In the genomic region with DNA sequence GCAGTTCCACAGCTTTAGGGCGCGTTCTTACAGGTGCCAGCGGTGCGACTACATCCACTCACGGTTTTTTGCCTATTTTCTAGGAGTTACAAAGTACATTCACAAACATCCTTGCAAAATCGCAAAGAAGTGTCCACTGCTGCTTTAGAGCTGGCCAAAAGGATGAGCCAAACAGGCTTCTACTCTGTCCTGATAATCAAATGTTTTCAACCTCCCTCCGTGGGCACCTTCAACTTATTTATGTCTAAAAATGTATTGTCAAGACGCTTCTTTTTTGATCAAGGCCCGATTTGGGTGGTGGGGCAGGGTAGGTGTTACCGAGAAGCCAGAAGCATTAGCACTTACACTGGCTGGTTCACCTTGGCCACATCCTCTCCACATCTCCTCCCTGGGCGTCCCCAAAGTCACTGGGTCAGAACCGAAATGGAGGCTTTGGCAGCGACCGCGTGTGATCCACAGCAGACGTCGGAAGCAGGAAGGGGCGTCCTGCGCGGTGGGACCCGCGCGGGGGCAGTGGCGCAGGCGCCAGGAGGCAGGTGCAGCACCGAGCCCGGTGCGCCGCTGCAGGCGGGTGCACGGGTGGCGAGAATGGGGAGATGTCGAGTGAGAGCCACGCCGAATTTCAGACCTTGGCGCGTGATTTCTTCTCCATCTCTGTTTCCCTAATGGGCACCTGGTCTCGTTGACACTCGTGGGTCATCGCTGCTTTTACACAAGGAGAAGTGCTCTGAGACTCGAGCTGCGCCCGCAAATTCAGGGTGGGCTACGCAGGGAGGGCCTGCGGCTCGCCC, we compare ENCODE assay signal across 9 cellular contexts. TPM values are rescaled to one million over a fixed set of nuclear protein-coding genes. Genes with fewer than 3 reads are reported as not detected.
DNase-seq lines count a peak whose midpoint lies in the region; ATAC-seq lines count a peak whose summit lies in the region.
"Had no signal": no experiment of that assay in that cellular context is flagged by ENCODE, and none has a peak within 500 bp of the region (broad histone marks: within the 10 kb centered on the region; RNA-seq: fewer than 3 reads in every experiment).

No MANE protein-coding gene starts in this region.

- ATAC-seq in HG02588 (IDR thresholded peaks at IDR 0.05; ENCODE audit: unreplicated experiment): peak; percentile 24
- no peak for ATAC-seq in activated CD8-positive, alpha-beta T cell treated with anti-CD3 and anti-CD28 coated beads, Interleukin-2, amount 10 ng/mL, durations not matched to agents 7 days and 5 days

- peaks cover 43% of the 10 kb centered on the region for H3K4me1 Mint-ChIP-seq in activated CD8-positive, alpha-beta T cell treated with anti-CD3 and anti-CD28 coated beads, Interleukin-2, amount 10 ng/mL, durations not matched to agents 7 days and 5 days (ENCODE audit: low read depth)

- intact Hi-C loops in posterior vena cava (cut with DNase I): no loop called here

- peak overlapping the region; percentile 43 for H3K4me3 Mint-ChIP-seq in activated CD8-positive, alpha-beta T cell treated with anti-CD3 and anti-CD28 coated beads, Interleukin-2, amount 10 ng/mL, durations not matched to agents 7 days and 5 days

- peaks cover 92% of the 10 kb centered on the region for H3K27me3 Mint-ChIP-seq in activated CD8-positive, alpha-beta T cell treated with anti-CD3 and anti-CD28 coated beads, Interleukin-2, amount 10 ng/mL, durations not matched to agents 7 days and 5 days (ENCODE audit: low read depth)

- H3K9me3 Mint-ChIP-seq in activated CD8-positive, alpha-beta T cell treated with anti-CD3 and anti-CD28 coated beads, Interleukin-2, amount 10 ng/mL, durations not matched to agents 7 days and 5 days (ENCODE audit: insufficient read depth): no peaks in the 10 kb centered on the region

- H3K27ac Mint-ChIP-seq in activated CD8-positive, alpha-beta T cell treated with anti-CD3 and anti-CD28 coated beads, Interleukin-2, amount 10 ng/mL, durations not matched to agents 7 days and 5 days: no peak overlapping the region

- POLR2A ChIA-PET in activated CD8-positive, alpha-beta T cell treated with anti-CD3 and anti-CD28 coated beads, Interleukin-2, amount 10 ng/mL, durations not matched to agents 7 days and 5 days (lab: Charles Lee): interaction anchor here (1.0 kb wide), 1 partner anchor 44 kb away, joined by 3 read pairs; no protein-coding TSS in a partner anchor

- H3K36me3 Mint-ChIP-seq in activated CD8-positive, alpha-beta T cell treated with anti-CD3 and anti-CD28 coated beads, Interleukin-2, amount 10 ng/mL, durations not matched to agents 7 days and 5 days (ENCODE audit: low read depth): peaks cover 24% of the 10 kb centered on the region

- CTCF ChIA-PET in activated CD8-positive, alpha-beta T cell treated with anti-CD3 and anti-CD28 coated beads, Interleukin-2, amount 10 ng/mL, durations not matched to agents 7 days and 5 days (lab: Charles Lee): interaction anchor here (1.4 to 1.6 kb wide), 2 partner anchors 16 to 20 kb away, joined by 4 read pairs; partner anchors contain the start of gene NKX3-2

- DNase-seq in NCI-H748 (lab: John Stamatoyannopoulos, UW; ENCODE audit: unreplicated experiment) (peak; percentile 36), NCI-H748 treated with DMSO at 0.1 percent for 48 hours (lab: John Stamatoyannopoulos, UW) (no peak), posterior vena cava (ENCODE audit: low spot score) (peak; percentile 57), pons (ENCODE audit: low spot score) (no peak), GDM1 (lab: John Stamatoyannopoulos, UW) (no peak), iPS-NIHi7 (ENCODE audit: extremely low spot score) (no peak)
- DNase-seq in activated CD8-positive, alpha-beta T cell treated with anti-CD3 and anti-CD28 coated beads, Interleukin-2, amount 10 ng/mL, durations not matched to agents 7 days and 5 days: no peak

RNA-seq across cellular contexts. Expression of gene NKX3-2, which starts 16.9 kb away (rescaled TPM):
- total RNA-seq in activated CD8-positive, alpha-beta T cell treated with anti-CD3 and anti-CD28 coated beads, Interleukin-2, amount 10 ng/mL, durations not matched to agents 7 days and 5 days: not detected
- under 1 TPM in 1 of 2 donors, not detected in 1; 0.19 TPM for total RNA-seq in posterior vena cava
- total RNA-seq: activated CD8-positive, alpha-beta memory T cell treated with anti-CD3 and anti-CD28 coated beads for 36 hours had no signal

RNA-seq across cellular contexts. Expression of gene RAB28, which starts 43.2 kb away (rescaled TPM):
- total RNA-seq in activated CD8-positive, alpha-beta T cell treated with anti-CD3 and anti-CD28 coated beads, Interleukin-2, amount 10 ng/mL, durations not matched to agents 7 days and 5 days: 10 to 100 TPM; 12.2 to 16.1 TPM
- 10 to 100 TPM; 13.9 TPM for total RNA-seq in posterior vena cava

Comparison
In these comparisons a context has a peak if more than half of its experiments do, and no peak if none do; other contexts are left out.
1. DNase-seq: peak in NCI-H748 (single experiment) and posterior vena cava (single experiment); none in NCI-H748 treated with DMSO at 0.1 percent for 48 hours (single experiment), activated CD8-positive, alpha-beta T cell treated with anti-CD3 and anti-CD28 coated beads, Interleukin-2, amount 10 ng/mL, durations not matched to agents 7 days and 5 days (single experiment), pons (single experiment), GDM1 (single experiment) and iPS-NIHi7 (single experiment).